Comparison of ENCODE assay signal across 23 cellular contexts in the genomic region with DNA sequence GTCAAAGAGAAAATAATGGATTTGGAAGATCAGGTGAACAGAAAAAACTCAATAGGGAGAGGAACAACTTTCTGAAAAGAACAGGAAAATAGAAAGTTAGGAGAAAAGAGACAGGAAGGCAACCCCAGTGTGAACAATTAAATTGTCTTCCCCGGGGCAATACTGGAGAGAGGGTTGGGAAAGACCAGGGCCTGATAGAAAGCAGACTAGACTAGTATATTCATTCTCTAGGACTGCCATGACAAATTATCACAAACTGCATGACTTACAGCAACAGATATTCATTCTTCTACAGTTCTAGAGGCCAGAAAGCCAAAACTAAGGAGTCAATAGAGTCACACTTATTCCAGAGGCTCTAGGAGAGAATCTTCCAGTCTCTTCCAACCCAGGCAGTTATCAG.
"Had no signal": no experiment of that assay in that cellular context is flagged by ENCODE, and none has a peak within 500 bp of the region (broad histone marks: within the 10 kb centered on the region; RNA-seq: fewer than 3 reads in every experiment).

No MANE protein-coding gene starts in this region.

- ATAC-seq: left colon; left lung; lower lobe of right lung; natural killer cell; sciatic nerve; stimulated activated effector memory CD8-positive, alpha-beta T cell treated with anti-CD3 and anti-CD28 coated beads, Interleukin-12 subunit alpha, Interleukin-12 subunit beta, amount 100 ng/mL, for 72 hours had no signal

- H3K36me3 Mint-ChIP-seq: naive B cell; natural killer cell; neural progenitor cell; stimulated activated effector memory CD8-positive, alpha-beta T cell treated with anti-CD3 and anti-CD28 coated beads, Interleukin-12 subunit alpha, Interleukin-12 subunit beta, amount 100 ng/mL, for 72 hours; type B pancreatic cell had no signal

- H3K27ac Mint-ChIP-seq: natural killer cell; nephron progenitor cell; stimulated activated effector memory CD8-positive, alpha-beta T cell treated with anti-CD3 and anti-CD28 coated beads, Interleukin-12 subunit alpha, Interleukin-12 subunit beta, amount 100 ng/mL, for 72 hours; stimulated activated naive CD8-positive, alpha-beta T cell treated with anti-CD3 and anti-CD28 coated beads, Interleukin-15, Interleukin-2, amounts not matched to agents 100 ng/mL and 50 ng/mL, for 24 hours; type B pancreatic cell had no signal

- H3K4me3 Mint-ChIP-seq: naive B cell; natural killer cell; nephron progenitor cell; neural progenitor cell; stimulated activated effector memory CD8-positive, alpha-beta T cell treated with anti-CD3 and anti-CD28 coated beads, Interleukin-12 subunit alpha, Interleukin-12 subunit beta, amount 100 ng/mL, for 72 hours; stimulated activated naive CD8-positive, alpha-beta T cell treated with anti-CD3 and anti-CD28 coated beads, Interleukin-15, Interleukin-2, amounts not matched to agents 100 ng/mL and 50 ng/mL, for 24 hours; type B pancreatic cell had no signal

- H3K9me3 Mint-ChIP-seq: stimulated activated effector memory CD8-positive, alpha-beta T cell treated with anti-CD3 and anti-CD28 coated beads, Interleukin-12 subunit alpha, Interleukin-12 subunit beta, amount 100 ng/mL, for 72 hours had no signal

- H3K27me3 Mint-ChIP-seq: naive B cell; stimulated activated naive CD8-positive, alpha-beta T cell treated with anti-CD3 and anti-CD28 coated beads, Interleukin-15, Interleukin-2, amounts not matched to agents 100 ng/mL and 50 ng/mL, for 24 hours had no signal

- DNase-seq: hippocampal formation; kidney; left colon; left lung; lower lobe of right lung; mammary epithelial cell; mesenchymal stem cell; naive B cell; natural killer cell; nephron progenitor cell; occipital lobe; stimulated activated CD4-positive, alpha-beta T cell treated with anti-CD3 and anti-CD28 coated beads, Interleukin-12 subunit alpha, Interleukin-12 subunit beta, amount 100 ng/mL, for 4 hours; stimulated activated CD4-positive, alpha-beta T cell treated with anti-CD3 and anti-CD28 coated beads, Interleukin-15, amount 100 ng/mL, for 24 hours; stimulated activated CD4-positive, alpha-beta T cell treated with anti-CD3 and anti-CD28 coated beads, Interleukin-2, amount 100 ng/mL, for 24 hours; stimulated activated CD4-positive, alpha-beta T cell treated with anti-CD3 and anti-CD28 coated beads, Interleukin-4, amount 100 ng/mL, for 24 hours; stimulated activated naive CD4-positive, alpha-beta T cell; tibial artery; uterus had no signal

- H3K4me1 Mint-ChIP-seq: naive B cell; natural killer cell; stimulated activated effector memory CD8-positive, alpha-beta T cell treated with anti-CD3 and anti-CD28 coated beads, Interleukin-12 subunit alpha, Interleukin-12 subunit beta, amount 100 ng/mL, for 72 hours had no signal
